33 cellular contexts compared by ENCODE assay signal in the genomic region with DNA sequence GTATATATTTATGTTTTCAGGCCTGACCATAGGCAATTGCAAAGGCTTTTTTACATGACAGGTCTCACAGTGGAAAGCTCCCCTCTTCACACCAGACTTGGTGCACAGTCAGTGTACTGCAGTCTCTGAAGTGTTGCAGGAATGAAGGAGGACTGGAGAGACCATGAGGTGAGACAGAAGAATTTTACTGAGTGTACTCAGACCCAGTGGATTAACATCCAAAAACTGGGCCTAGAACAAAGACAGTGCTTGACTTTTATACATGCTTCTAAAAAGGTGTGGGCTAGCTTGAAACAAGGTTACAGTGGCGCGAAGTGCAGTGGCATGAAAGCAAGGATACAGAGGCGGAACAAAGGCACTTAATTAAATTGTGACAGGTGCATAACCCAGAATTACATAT.
"Had no signal": no experiment of that assay in that cellular context is flagged by ENCODE, and none has a peak within 500 bp of the region (broad histone marks: within the 10 kb centered on the region; RNA-seq: fewer than 3 reads in every experiment).

No MANE protein-coding gene starts in this region.

- DNase-seq: activated CD4-positive, alpha-beta memory T cell treated with anti-CD3 and anti-CD28 coated beads, Interleukin-2, amount 10 ng/mL, durations not matched to agents 7 days and 5 days; activated CD4-positive, alpha-beta T cell treated with anti-CD3 and anti-CD28 coated beads for 1 hour; activated CD4-positive, alpha-beta T cell treated with anti-CD3 and anti-CD28 coated beads for 48 hours; activated CD4-positive, CD25-positive, alpha-beta regulatory T cell; activated CD8-positive, alpha-beta memory T cell treated with anti-CD3 and anti-CD28 coated beads for 24 hours; activated CD8-positive, alpha-beta memory T cell treated with anti-CD3 and anti-CD28 coated beads, Interleukin-2, amount 10 ng/mL, durations not matched to agents 7 days and 5 days; activated CD8-positive, alpha-beta memory T cell treated with anti-CD3 and anti-CD28 coated beads, Interleukin-2, amount 50 U/mL, for 48 hours; activated effector memory CD4-positive, alpha-beta T cell treated with anti-CD3 and anti-CD28 coated beads, Interleukin-2, amount 50 U/mL, for 16 hours; activated naive CD4-positive, alpha-beta T cell; activated naive CD4-positive, alpha-beta T cell treated with anti-CD3 and anti-CD28 coated beads, Interleukin-2, amount 50 U/mL, for 16 hours; activated naive CD8-positive, alpha-beta T cell treated with anti-CD3 and anti-CD28 coated beads for 36 hours; activated T-cell treated with anti-CD3 and anti-CD28 coated beads, Interleukin-2, amount 50 U/mL, for 72 hours; amniotic stem cell; aorta; NCI-H1092 treated with DMSO at 0.1 percent for 48 hours; NCI-H1417; NCI-H146; NCI-H187; NCI-H2029 treated with DMSO at 0.1 percent for 48 hours; NCI-H2107; NCI-H2171; NCI-H510A; NCI-H526; NCI-H748 treated with DMSO at 0.1 percent for 48 hours; NK-92 treated with Interleukin-12 subunit alpha and Interleukin-12 subunit beta, amount 100 ng/mL, for 24 hours; Right ventricle myocardium superior; SW 1271; T-helper 1 cell; T-helper 2 cell; T-helper 9 cell; WERI-Rb-1 had no signal

- H3K27ac ChIP-seq: cardiac muscle cell, WERI-Rb-1 had no signal

- H3K27me3 ChIP-seq: cardiac muscle cell had no signal

- ATAC-seq: activated CD8-positive, alpha-beta memory T cell treated with anti-CD3 and anti-CD28 coated beads, Interleukin-2, amount 10 ng/mL, durations not matched to agents 7 days and 5 days; activated T-cell treated with anti-CD3 and anti-CD28 coated beads, Interleukin-2, amount 50 U/mL, for 72 hours; activated T-helper 17 cell treated with anti-CD3 and anti-CD28 coated beads, Interleukin-2, amount 50 U/mL, for 72 hours had no signal

- H3K4me3 ChIP-seq: cardiac muscle cell had no signal

- H3K36me3 ChIP-seq: cardiac muscle cell, WERI-Rb-1 had no signal
